Comparison of ENCODE assay signal across 14 cellular contexts in the genomic region with DNA sequence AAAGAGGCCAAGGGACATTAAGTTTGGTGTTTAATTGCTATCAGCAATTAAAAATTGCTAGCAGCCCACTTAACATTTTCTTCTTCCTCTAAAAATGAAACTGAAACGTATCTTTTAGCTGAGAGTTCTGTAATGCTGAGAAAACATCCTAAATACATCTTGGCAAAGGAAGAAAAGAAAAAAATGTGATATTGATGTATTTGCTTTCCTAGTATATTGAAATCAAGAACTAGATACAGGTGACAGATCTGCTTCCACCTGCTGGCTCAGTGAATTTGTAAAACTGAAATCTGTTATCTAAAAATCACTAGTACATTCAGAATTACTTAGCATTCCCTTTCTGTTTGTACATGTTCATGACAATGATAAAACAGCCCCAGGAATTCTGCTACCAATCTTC.
DNase-seq lines count a peak whose midpoint lies in the region; ATAC-seq and TF ChIP-seq lines count a peak whose summit lies in the region.
"Had no signal": no experiment of that assay in that cellular context is flagged by ENCODE, and none has a peak within 500 bp of the region (broad histone marks: within the 10 kb centered on the region; RNA-seq: fewer than 3 reads in every experiment).

No MANE protein-coding gene starts in this region.

- H3K4me3 Mint-ChIP-seq in activated CD8-positive, alpha-beta T cell treated with anti-CD3 and anti-CD28 coated beads for 36 hours: peak overlapping the region; percentile 68

- H3K27ac Mint-ChIP-seq in activated CD8-positive, alpha-beta T cell treated with anti-CD3 and anti-CD28 coated beads for 36 hours: peak overlapping the region; percentile 75

- H3K14ac ChIP-seq in mesenchymal stem cell (ENCODE audit: low read length in 2 of 2): no peak overlapping the region

- peaks cover 23% of the 10 kb centered on the region for H3K4me1 Mint-ChIP-seq in activated CD8-positive, alpha-beta T cell treated with anti-CD3 and anti-CD28 coated beads for 36 hours (ENCODE audit: low read depth)

- no peaks in the 10 kb centered on the region for H3K36me3 ChIP-seq in mesenchymal stem cell (ENCODE audit: control insufficient read depth in 1 of 2, insufficient read depth in 2 of 2, low read depth in 1 of 2, low read length in 2 of 2)
- H3K36me3 ChIP-seq in vagina: no peaks in the 10 kb centered on the region

- no peak overlapping the region for H2AK5ac ChIP-seq in mesenchymal stem cell (ENCODE audit: low read length, severe bottlenecking)

- H3K79me1 ChIP-seq in mesenchymal stem cell (replicated peaks; ENCODE audit: low read length, poor library complexity, severe bottlenecking): no peaks in the 10 kb centered on the region

- H3K4me1 ChIP-seq in mesenchymal stem cell (ENCODE audit: control insufficient read depth, insufficient read depth, low read depth, low read length) (no peaks in the 10 kb centered on the region), vagina (peaks cover 8% of the 10 kb centered on the region)

- no peak overlapping the region for H3K23ac ChIP-seq in mesenchymal stem cell (ENCODE audit: low read length in 2 of 2)

- no peaks in the 10 kb centered on the region for H3K9me3 Mint-ChIP-seq in activated CD8-positive, alpha-beta T cell treated with anti-CD3 and anti-CD28 coated beads for 36 hours

- H3K9ac ChIP-seq in mesenchymal stem cell (ENCODE audit: low read length): peak overlapping the region; percentile 87

- H4K8ac ChIP-seq in mesenchymal stem cell (ENCODE audit: low read length): no peak overlapping the region

- H3K4me3 ChIP-seq in mesenchymal stem cell (ENCODE audit: insufficient read depth in 1 of 2, low read depth in 1 of 2, low read length in 2 of 2) (peak overlapping the region in 1 of 2 experiments; percentile 70), vagina (peak overlapping the region in 1 of 2 donors; percentile 19)

- H3K4ac ChIP-seq in mesenchymal stem cell (ENCODE audit: low read depth in 1 of 2, low read length in 2 of 2): no peak overlapping the region

- no peak overlapping the region for H2AFZ ChIP-seq in mesenchymal stem cell (ENCODE audit: low read depth, low read length)

- intact Hi-C loops in activated CD8-positive, alpha-beta T cell treated with anti-CD3 and anti-CD28 coated beads for 36 hours (cut with micrococcal nuclease): no loop called here
- intact Hi-C loops in vagina (cut with DNase I): loop anchor here (1.0 kb wide), 1 partner anchor 24 kb away; no protein-coding TSS in a partner anchor

- no peak overlapping the region for H4K91ac ChIP-seq in mesenchymal stem cell (ENCODE audit: low read length)

- no peak for ATAC-seq in activated CD8-positive, alpha-beta T cell treated with anti-CD3 and anti-CD28 coated beads for 36 hours
- ATAC-seq in HG02973 (IDR thresholded peaks at IDR 0.05; ENCODE audit: unreplicated experiment): no peak
- ATAC-seq: Panc1 had no signal

- no peaks in the 10 kb centered on the region for H3K27me3 ChIP-seq in mesenchymal stem cell (ENCODE audit: control insufficient read depth in 1 of 2, insufficient read depth in 1 of 2, low read length in 2 of 2)
- no peaks in the 10 kb centered on the region for H3K27me3 ChIP-seq in vagina

- H3K27me3 Mint-ChIP-seq in activated CD8-positive, alpha-beta T cell treated with anti-CD3 and anti-CD28 coated beads for 36 hours: no peaks in the 10 kb centered on the region

- H2BK5ac ChIP-seq in mesenchymal stem cell (ENCODE audit: low read depth, low read length, poor library complexity, severe bottlenecking): no peak overlapping the region

- no peak overlapping the region for H3K27ac ChIP-seq in mesenchymal stem cell (ENCODE audit: low read length, poor library complexity, severe bottlenecking)
- no peak overlapping the region for H3K27ac ChIP-seq in vagina
- H3K27ac ChIP-seq: HL-60 had no signal

- H3K4me2 ChIP-seq in mesenchymal stem cell (ENCODE audit: low read length, poor library complexity, severe bottlenecking): no peak overlapping the region

- H3K18ac ChIP-seq in mesenchymal stem cell (ENCODE audit: low read depth in 1 of 2, low read length in 2 of 2): no peak overlapping the region

- no peaks in the 10 kb centered on the region for H3K36me3 Mint-ChIP-seq in activated CD8-positive, alpha-beta T cell treated with anti-CD3 and anti-CD28 coated beads for 36 hours (ENCODE audit: low read depth)

- H2BK120ac ChIP-seq in mesenchymal stem cell (ENCODE audit: low read depth, low read length): no peak overlapping the region

- peak; percentile 15 for DNase-seq in ACHN
- peak; percentile 59 for DNase-seq in G401 (ENCODE audit: low spot score)
- DNase-seq in activated CD8-positive, alpha-beta T cell treated with anti-CD3 and anti-CD28 coated beads for 36 hours: no peak
- peak; percentile 5 for DNase-seq in mesenchymal stem cell
- no peak for DNase-seq in vagina (ENCODE audit: extremely low spot score in 2 of 2)
- no peak for DNase-seq in DMS 273 treated with DMSO at 0.1 percent for 48 hours (lab: John Stamatoyannopoulos, UW)
- DNase-seq in NCI-H226: no peak
- DNase-seq: activated CD4-positive, alpha-beta T cell treated with anti-CD3 and anti-CD28 coated beads, Interleukin-2, amount 50 U/mL, for 4 hours; COR-L47; NCI-H1436; stimulated activated CD4-positive, alpha-beta T cell treated with anti-CD3 and anti-CD28 coated beads, Interleukin-4, amount 100 ng/mL, for 1 hour had no signal

- H2BK12ac ChIP-seq in mesenchymal stem cell (ENCODE audit: low read length in 2 of 2): no peak overlapping the region

- in situ Hi-C loops in ACHN (cut with HindIII; ENCODE audit: low pct_ligation_motif_present, low pct_unique_long_range_greater_than_20kb, low sequenced_read_pairs): no loop called here
- in situ Hi-C loops in G401 (cut with HindIII; ENCODE audit: low sequenced_read_pairs): no loop called here

- H3K9me3 ChIP-seq in mesenchymal stem cell (ENCODE audit: control insufficient read depth, low read length) (no peaks in the 10 kb centered on the region), vagina (no peaks in the 10 kb centered on the region)

- no peak for TF ChIP-seq POLR2A in vagina (IDR thresholded peaks at IDR 0.05)

- CTCF ChIA-PET in activated CD8-positive, alpha-beta T cell treated with anti-CD3 and anti-CD28 coated beads for 36 hours (lab: Charles Lee): no interaction called here

- POLR2A ChIA-PET in activated CD8-positive, alpha-beta T cell treated with anti-CD3 and anti-CD28 coated beads for 36 hours (lab: Charles Lee): no interaction called here

- no peak overlapping the region for H2BK15ac ChIP-seq in mesenchymal stem cell (ENCODE audit: low read depth, poor library complexity, severe bottlenecking)

- TF ChIP-seq CTCF in activated CD8-positive, alpha-beta T cell treated with anti-CD3 and anti-CD28 coated beads for 36 hours (IDR thresholded peaks at IDR 0.05): no peak
- no peak for TF ChIP-seq CTCF in vagina (IDR thresholded peaks at IDR 0.05)

- WGBS in mesenchymal stem cell: no CpG with 5 or more reads among the region's 1 CpG

Comparison
In these comparisons a context has a peak if more than half of its experiments do, and no peak if none do; other contexts are left out.
1. DNase-seq: peak in ACHN (single experiment), G401 (single experiment) and mesenchymal stem cell (single experiment); none in activated CD8-positive, alpha-beta T cell treated with anti-CD3 and anti-CD28 coated beads for 36 hours (single experiment), vagina (0 of 2), DMS 273 treated with DMSO at 0.1 percent for 48 hours (single experiment) and NCI-H226 (single experiment).